19 cellular contexts compared by ENCODE assay signal in the genomic region with DNA sequence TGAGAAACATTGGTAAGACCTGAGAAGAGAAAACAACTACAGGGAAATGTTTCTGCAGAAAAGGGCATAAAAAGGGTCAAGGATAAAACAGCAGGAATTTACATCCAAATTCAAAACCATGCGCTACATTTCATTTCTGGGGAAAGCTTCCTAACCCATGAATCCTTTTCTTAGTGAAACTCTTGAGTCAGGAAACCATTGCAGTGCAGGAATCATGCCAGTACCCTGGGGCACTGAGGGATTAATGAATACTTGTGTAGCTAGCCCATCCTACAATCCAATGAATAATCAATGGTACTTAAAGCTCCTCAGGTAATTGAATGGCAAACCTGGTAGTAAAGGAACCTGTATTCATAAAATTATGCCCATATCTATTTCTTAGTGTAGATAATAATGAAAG.
"Had no signal": no experiment of that assay in that cellular context is flagged by ENCODE, and none has a peak within 500 bp of the region (broad histone marks: within the 10 kb centered on the region; RNA-seq: fewer than 3 reads in every experiment).

No MANE protein-coding gene starts in this region.

- DNase-seq: activated B cell treated with CpG ODN at 0.5 μM for 24 hours; activated CD4-positive, alpha-beta memory T cell treated with anti-CD3 and anti-CD28 coated beads for 36 hours; activated CD4-positive, alpha-beta T cell treated with anti-CD3 and anti-CD28 coated beads for 4 hours; activated naive CD4-positive, alpha-beta T cell treated with Interleukin-2 at 50 U/mL for 16 hours; activated naive CD8-positive, alpha-beta T cell treated with anti-CD3 and anti-CD28 coated beads, Interleukin-2, amount 10 ng/mL, durations not matched to agents 7 days and 5 days; activated T-cell treated with anti-CD3 and anti-CD28 coated beads for 4 hours; amygdala; caudate nucleus; effector memory CD8-positive, alpha-beta T cell; hypothalamus; islet precursor cell; left lung; occipital lobe; small intestine; stimulated activated CD4-positive, alpha-beta T cell treated with anti-CD3 and anti-CD28 coated beads, Interleukin-15, amount 100 ng/mL, for 24 hours; stimulated activated CD4-positive, alpha-beta T cell treated with anti-CD3 and anti-CD28 coated beads, Interleukin-2, amount 100 ng/mL, for 48 hours; stimulated activated naive CD8-positive, alpha-beta T cell treated with anti-CD3 and anti-CD28 coated beads, Interleukin-15, amount 100 ng/mL, for 72 hours; trophoblast cell had no signal

- H3K4me3 ChIP-seq: left lung, right atrium auricular region had no signal

- H3K27me3 ChIP-seq: right atrium auricular region had no signal

- H3K9me3 ChIP-seq: left lung, right atrium auricular region had no signal

- H3K36me3 ChIP-seq: left lung, right atrium auricular region had no signal

- H3K27ac ChIP-seq: left lung, right atrium auricular region had no signal

- H3K4me1 ChIP-seq: right atrium auricular region had no signal
